8 cellular contexts compared by ENCODE assay signal in genomic region chr7:154928136-154929005, GRCh38.
DNase-seq lines count a peak whose midpoint lies in the region; ATAC-seq, FAIRE-seq and TF ChIP-seq lines count a peak whose summit lies in the region.

No MANE protein-coding gene starts in this region.

- ATAC-seq in GM18909 (IDR thresholded peaks at IDR 0.05; ENCODE audit: poor library complexity, unreplicated experiment) (peak; percentile 85), HG03097 (IDR thresholded peaks at IDR 0.05; ENCODE audit: low FRiP score, unreplicated experiment) (peak; percentile 75)

- peak; percentile 50 to 63 for TF ChIP-seq EP300 in tibial nerve (IDR thresholded peaks at IDR 0.05)

- peak overlapping the region; percentile 79 to 98 (median 92) for H3K4me2 ChIP-seq in BLaER1 treated with 17β-estradiol and CSF1 and Interleukin-3, amounts not matched to agents 10 nM and 100 nM
- H3K4me2 ChIP-seq in endothelial cell of umbilical vein (ENCODE audit: insufficient read depth, low read length): peak overlapping the region; percentile 99

- H3K27ac ChIP-seq in BLaER1 treated with 17β-estradiol and CSF1 and Interleukin-3, amounts not matched to agents 10 nM and 100 nM: peak overlapping the region; percentile 44 to 80 (median 67); a peak in 21 of 22 replicates
- H3K27ac ChIP-seq in endothelial cell of umbilical vein (ENCODE audit: insufficient read depth, low read depth, low read length): peak overlapping the region; percentile 49
- peak overlapping the region; percentile 80 to 93 (median 88) for H3K27ac ChIP-seq in tibial nerve

- peaks cover 10 to 15% (median 14%) of the 10 kb centered on the region in 11 experiments for H3K9me3 ChIP-seq in BLaER1 treated with 17β-estradiol and CSF1 and Interleukin-3, amounts not matched to agents 10 nM and 100 nM (replicated peaks in 1 of 11)
- H3K9me3 ChIP-seq in endothelial cell of umbilical vein (replicated peaks; ENCODE audit: control insufficient read depth, insufficient read depth, low read length) (no peaks in the 10 kb centered on the region), tibial nerve (no peaks in the 10 kb centered on the region)

- peak overlapping the region; percentile 100 for H2AFZ ChIP-seq in endothelial cell of umbilical vein (ENCODE audit: low read depth, low read length)

- H3K4me3 ChIP-seq in BLaER1 treated with 17β-estradiol and CSF1 and Interleukin-3, amounts not matched to agents 10 nM and 100 nM: peak overlapping the region; percentile 62 to 77 (median 66)
- peak overlapping the region; percentile 52 to 91 (median 89) for H3K4me3 ChIP-seq in endothelial cell of umbilical vein (replicated peaks in 1 of 3; ENCODE audit: insufficient read depth in 1 of 3, low read depth in 1 of 3, low read length in 3 of 3)
- peak overlapping the region; percentile 38 to 56 (median 50) for H3K4me3 ChIP-seq in tibial nerve

- no peaks in the 10 kb centered on the region for H3K27me3 ChIP-seq in BLaER1 treated with 17β-estradiol and CSF1 and Interleukin-3, amounts not matched to agents 10 nM and 100 nM
- H3K27me3 ChIP-seq in endothelial cell of umbilical vein (ENCODE audit: control insufficient read depth in 2 of 2, insufficient read depth in 2 of 2, low read length in 2 of 2) (peaks cover 0 to 5% of the 10 kb centered on the region in 2 experiments), tibial nerve (no peaks in the 10 kb centered on the region)

- intact Hi-C loops in endothelial cell of umbilical vein (cut with micrococcal nuclease): loop anchor here (1.0 to 5.0 kb wide), 10 partner anchors 25 to 669 kb away; partner anchors contain the start of genes HTR5A, INSIG1 and PAXIP1

- dilution Hi-C loops in endothelial cell of umbilical vein (cut with MboI; ENCODE audit: extremely low pct_ligation_motif_present, low sequenced_read_pairs): no loop called here

- TF ChIP-seq CTCF in endothelial cell of umbilical vein (IDR thresholded peaks at IDR 0.05; ENCODE audit: extremely low read depth in 1 of 2, insufficient read depth in 1 of 2, low read depth in 1 of 2, low read length in 2 of 2) (no peak), tibial nerve (IDR thresholded peaks at IDR 0.05) (no peak)

- no peaks in the 10 kb centered on the region for H4K20me1 ChIP-seq in BLaER1 treated with 17β-estradiol and CSF1 and Interleukin-3, amounts not matched to agents 10 nM and 100 nM
- H4K20me1 ChIP-seq in endothelial cell of umbilical vein (replicated peaks; ENCODE audit: control insufficient read depth, extremely low read depth, insufficient read depth, low read length): no peaks in the 10 kb centered on the region

- peak overlapping the region; percentile 63 to 82 (median 76) for H3K9ac ChIP-seq in BLaER1 treated with 17β-estradiol and CSF1 and Interleukin-3, amounts not matched to agents 10 nM and 100 nM
- H3K9ac ChIP-seq in endothelial cell of umbilical vein (replicated peaks; ENCODE audit: extremely low read depth, insufficient read depth, low read length): peak overlapping the region; percentile 75

- DNase-seq in NCI-H2227 treated with DMSO at 0.1 percent for 48 hours (lab: John Stamatoyannopoulos, UW) (peak; percentile 80), endothelial cell of umbilical vein (ENCODE audit: low read depth, low spot score) (peak; percentile 99), myocyte (ENCODE audit: low read depth) (peak; percentile 97), tibial nerve (ENCODE audit: low spot score in 2 of 2) (peak in 1 of 2 donors; percentile 25)
- peak; percentile 35 to 57 for DNase-seq in activated CD4-positive, alpha-beta T cell treated with anti-CD3 and anti-CD28 coated beads, Interleukin-2, amount 50 U/mL, for 24 hours (ENCODE audit: low read depth in 1 of 2, low spot score in 1 of 2)

- peaks cover 10 to 25% (median 13%) of the 10 kb centered on the region in 10 experiments for H3K4me1 ChIP-seq in BLaER1 treated with 17β-estradiol and CSF1 and Interleukin-3, amounts not matched to agents 10 nM and 100 nM
- H3K4me1 ChIP-seq in endothelial cell of umbilical vein (ENCODE audit: control insufficient read depth, extremely low read depth, insufficient read depth, low read length) (peaks cover 8% of the 10 kb centered on the region), tibial nerve (peaks cover 0 to 16% (median 8%) of the 10 kb centered on the region in 4 donors)

- TF ChIP-seq POLR2A in endothelial cell of umbilical vein (IDR thresholded peaks at IDR 0.05; ENCODE audit: low read depth, low read length): no peak
- peak in 1 of 2 donors; percentile 45 for TF ChIP-seq POLR2A in tibial nerve (IDR thresholded peaks at IDR 0.05)

- CTCF ChIA-PET in endothelial cell of umbilical vein (lab: Charles Lee): interaction anchor here (0.8 to 4.6 kb wide), 31 partner anchors 9 to 839 kb away, joined by 3 to 62 read pairs (median 6); no protein-coding TSS in a partner anchor

- no peaks in the 10 kb centered on the region for H3K9me1 ChIP-seq in endothelial cell of umbilical vein (replicated peaks; ENCODE audit: control insufficient read depth, extremely low read depth, insufficient read depth, low read length)

- POLR2A ChIA-PET in endothelial cell of umbilical vein (lab: Charles Lee): interaction anchor here (0.9 kb wide), 1 partner anchor 369 kb away, joined by 4 read pairs; the partner anchor contains the start of gene INSIG1

- peak; percentile 94 for FAIRE-seq in endothelial cell of umbilical vein (lab: Jason Lieb, UNC)

- BruUV-seq in endothelial cell of umbilical vein (replicated peaks; lab: Mats Ljungman, UMichigan): TSS peak; percentile 56

- 9 to 21% methylated on average over 17 of the region's 17 CpGs for WGBS in tibial nerve, 2 donors

- H3K79me2 ChIP-seq in endothelial cell of umbilical vein (ENCODE audit: control insufficient read depth, insufficient read depth, low read length): no peaks in the 10 kb centered on the region

- H3K36me3 ChIP-seq in BLaER1 treated with 17β-estradiol and CSF1 and Interleukin-3, amounts not matched to agents 10 nM and 100 nM: peaks cover 2 to 9% (median 6%) of the 10 kb centered on the region in 11 experiments; a peak in 17 of 22 replicates
- no peaks in the 10 kb centered on the region for H3K36me3 ChIP-seq in endothelial cell of umbilical vein (ENCODE audit: control insufficient read depth in 2 of 2, extremely low read depth in 1 of 2, insufficient read depth in 2 of 2, low read length in 2 of 2)
- peaks cover 0 to 6% (median 0%) of the 10 kb centered on the region in 3 donors for H3K36me3 ChIP-seq in tibial nerve

TF ChIP-seq in endothelial cell of umbilical vein, 7 proteins besides CTCF, POLR2A, EP300 and RAD21:
- TF ChIP-seq GATA2 (IDR thresholded peaks at IDR 0.05; ENCODE audit: insufficient read depth, insufficient read length, low read depth, low read length) (no peak), POLR2AphosphoS5 (IDR thresholded peaks at IDR 0.05; ENCODE audit: insufficient read depth, low read depth, low read length) (no peak), MAX (IDR thresholded peaks at IDR 0.05; ENCODE audit: insufficient read depth, insufficient read length) (no peak), FOS (IDR thresholded peaks at IDR 0.05; ENCODE audit: borderline replicate concordance, insufficient read depth, low read length) (no peak), JUN (IDR thresholded peaks at IDR 0.05; ENCODE audit: borderline replicate concordance, insufficient read depth, insufficient read length, low read depth) (no peak), MYC (IDR thresholded peaks at IDR 0.05; ENCODE audit: low read depth, low read length) (no peak), EZH2 (IDR thresholded peaks at IDR 0.05; ENCODE audit: borderline replicate concordance, low read depth, low read length, severe bottlenecking) (no peak)
TF ChIP-seq in endothelial cell of umbilical vein: peak in this region for 0.
